ENCODE assay signal across 10 cellular contexts in genomic region chr1:200891774-200892157, GRCh38. TPM values are rescaled to one million over a fixed set of nuclear protein-coding genes. Genes with fewer than 3 reads are reported as not detected.
DNase-seq lines count a peak whose midpoint lies in the region; ATAC-seq, FAIRE-seq and TF ChIP-seq lines count a peak whose summit lies in the region.
"Had no signal": no experiment of that assay in that cellular context is flagged by ENCODE, and none has a peak within 500 bp of the region (broad histone marks: within the 10 kb centered on the region; RNA-seq: fewer than 3 reads in every experiment).

No MANE protein-coding gene starts in this region.

- TF ChIP-seq CTCF in HL-60 (IDR thresholded peaks at IDR 0.05; ENCODE audit: insufficient read depth, low read length) (no peak), choroid plexus epithelial cell (conservative IDR thresholded peaks at IDR 0.05; ENCODE audit: low read depth, low read length) (no peak), mucosa of descending colon (IDR thresholded peaks at IDR 0.05) (no peak)

- H3K27ac ChIP-seq in ACC112 (ENCODE audit: low read depth, low read length) (no peak overlapping the region), HL-60 (replicated peaks) (peak overlapping the region; percentile 95)

- H3K4me1 ChIP-seq in ACC112 (ENCODE audit: control insufficient read depth, insufficient read depth, low read length, unreplicated experiment): peaks cover 15% of the 10 kb centered on the region
- peaks cover 18% of the 10 kb centered on the region for H3K4me1 ChIP-seq in mucosa of descending colon (ENCODE audit: low read depth)

- DNase-seq in HL-60 (ENCODE audit: low read depth in 1 of 2, low spot score in 1 of 2): no peak
- no peak for DNase-seq in choroid plexus epithelial cell (ENCODE audit: low read depth)
- DNase-seq in mucosa of descending colon: peak in 2 of 3 donors; percentile 59 to 64
- no peak for DNase-seq in HTR-8/SVneo (ENCODE audit: insufficient read length, low spot score)
- no peak for DNase-seq in amniotic stem cell (lab: John Stamatoyannopoulos, UW)
- DNase-seq in NCI-H1930 (lab: John Stamatoyannopoulos, UW): no peak
- DNase-seq in HCEC 1CT: no peak
- DNase-seq: DND-41 had no signal

- no peaks in the 10 kb centered on the region for H3K79me2 ChIP-seq in ACC112 (ENCODE audit: control insufficient read depth, insufficient read depth, low read length, unreplicated experiment)

- H3K36me3 ChIP-seq in ACC112 (ENCODE audit: insufficient read depth, low read length) (no peaks in the 10 kb centered on the region), mucosa of descending colon (ENCODE audit: low read depth) (no peaks in the 10 kb centered on the region)

- ATAC-seq in mucosa of descending colon: no peak

- H2AFZ ChIP-seq in ACC112 (ENCODE audit: low read length, unreplicated experiment): peak overlapping the region; percentile 94

- H3K9me3 ChIP-seq in mucosa of descending colon: no peaks in the 10 kb centered on the region

- intact Hi-C loops in mucosa of descending colon (cut with DNase I, micrococcal nuclease): no loop called here

- H3K27me3 ChIP-seq in ACC112 (ENCODE audit: insufficient read depth, low read length): 0 out of 2 replicates have a peak, but pooled peaks cover 14% of the 10 kb centered on the region
- no peaks in the 10 kb centered on the region for H3K27me3 ChIP-seq in HL-60 (ENCODE audit: insufficient read depth, poor library complexity, severe bottlenecking)

- peak overlapping the region; percentile 83 for H3K4me3 ChIP-seq in ACC112 (ENCODE audit: low read depth, low read length)
- H3K4me3 ChIP-seq in HL-60 (replicated peaks; ENCODE audit: insufficient read depth, low read length): peak overlapping the region; percentile 70
- H3K4me3 ChIP-seq in choroid plexus epithelial cell (ENCODE audit: low read depth, low read length): peak overlapping the region; percentile 52
- H3K4me3 ChIP-seq in mucosa of descending colon: peak overlapping the region; percentile 19

- no peak for FAIRE-seq in HTR-8/SVneo (lab: Jason Lieb, UNC)

RNA-seq across cellular contexts. Expression of gene INAVA, which starts 2.9 kb away (rescaled TPM):
- 100 to 1,000 TPM in 2 of 3 donors, 10 to 100 TPM in 1; 82.0 to 238 (median 171) TPM for total RNA-seq in mucosa of descending colon

RNA-seq across cellular contexts. Expression of gene GPR25, which starts 19.0 kb away (rescaled TPM):
- total RNA-seq in mucosa of descending colon: not detected
- total RNA-seq: NCI-H460 had no signal

Comparison
In these comparisons a context has a peak if more than half of its experiments do, and no peak if none do; other contexts are left out.
1. H3K4me3 ChIP-seq: peak in every context shown above with its lines; median percentile 83 in ACC112; 70 in HL-60; 52 in choroid plexus epithelial cell; 19 in mucosa of descending colon.
2. DNase-seq: peak in mucosa of descending colon (2 of 3); none in HL-60 (0 of 2), choroid plexus epithelial cell (single experiment), HTR-8/SVneo (single experiment), amniotic stem cell (single experiment), NCI-H1930 (0 of 2) and HCEC 1CT (single experiment).